ENCODE assay signal across 7 cellular contexts in the genomic region with DNA sequence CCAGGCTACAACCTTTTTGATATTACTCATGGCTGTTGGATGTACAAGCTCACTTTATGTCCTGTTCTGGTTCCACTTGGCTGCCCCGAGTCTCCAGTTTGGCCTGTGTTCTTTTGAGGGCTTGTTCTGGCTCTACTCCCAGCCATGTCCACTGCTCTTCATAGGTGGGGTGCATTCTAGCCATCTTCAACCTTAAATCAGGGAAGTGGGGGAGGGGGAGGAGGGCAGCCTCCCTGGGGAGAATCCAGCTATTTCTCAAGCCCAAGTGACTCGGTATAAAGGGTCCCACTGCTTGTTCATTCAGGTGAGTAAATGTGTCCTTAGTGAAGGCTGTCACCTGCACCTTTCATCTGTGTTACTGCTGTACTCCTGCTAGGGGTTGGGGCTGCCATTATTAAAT.
DNase-seq lines count a peak whose midpoint lies in the region; ATAC-seq and TF ChIP-seq lines count a peak whose summit lies in the region.
"Not testable (repeated sequence)": the region's sequence is repeated elsewhere in the genome, so short reads cannot be mapped to it uniquely, and the experiment has no call there.

No MANE protein-coding gene starts in this region.

- not testable (repeated sequence) for H3K9me3 Mint-ChIP-seq in GM23338; activated CD8-positive, alpha-beta memory T cell treated with anti-CD3 and anti-CD28 coated beads, Interleukin-2, amount 10 ng/mL, durations not matched to agents 7 days and 5 days (ENCODE audit: low read depth); chondrocyte (ENCODE audit: low read depth); type B pancreatic cell

- H3K4me2 ChIP-seq in GM23338 = not testable (repeated sequence)

- intact Hi-C loops in esophagus muscularis mucosa (cut with DNase I); posterior vena cava (cut with DNase I): not testable (repeated sequence)

- H3K4me1 ChIP-seq in GM23338 (ENCODE audit: insufficient read depth); esophagus muscularis mucosa: not testable (repeated sequence)

- H3K9me3 ChIP-seq in esophagus muscularis mucosa = peaks cover 0 to 12% (median 2%) of the 10 kb centered on the region in 4 donors

- H3K79me2 ChIP-seq in GM23338 (replicated peaks; ENCODE audit: insufficient read depth) = not testable (repeated sequence)

- H3K27ac ChIP-seq in GM23338 (ENCODE audit: low read depth); esophagus muscularis mucosa (replicated peaks in 1 of 4): not testable (repeated sequence)

- not testable (repeated sequence) for H3K27ac Mint-ChIP-seq in GM23338; activated CD8-positive, alpha-beta memory T cell treated with anti-CD3 and anti-CD28 coated beads, Interleukin-2, amount 10 ng/mL, durations not matched to agents 7 days and 5 days; chondrocyte (ENCODE audit: unreplicated experiment); type B pancreatic cell

- H3F3A ChIP-seq in GM23338 (replicated peaks; ENCODE audit: low read depth) = not testable (repeated sequence)

- H3K9me2 ChIP-seq in GM23338 (ENCODE audit: insufficient read depth) = not testable (repeated sequence)

- WGBS in esophagus muscularis mucosa = 72% methylated on average over 2 of the region's 2 CpGs

- not testable (repeated sequence) for H2AFZ ChIP-seq in GM23338

- not testable (repeated sequence) for TF ChIP-seq POLR2A in esophagus muscularis mucosa (IDR thresholded peaks at IDR 0.05; ENCODE audit: low read depth)

- DNase-seq in GM23338 (ENCODE audit: low spot score) = not testable (repeated sequence)
- peak; percentile 38 for DNase-seq in activated CD8-positive, alpha-beta memory T cell treated with anti-CD3 and anti-CD28 coated beads, Interleukin-2, amount 10 ng/mL, durations not matched to agents 7 days and 5 days
- peak; percentile 92 for DNase-seq in chondrocyte (ENCODE audit: low spot score)
- DNase-seq in esophagus muscularis mucosa (ENCODE audit: extremely low spot score) = peak; percentile 62
- DNase-seq in left lobe of liver (ENCODE audit: low spot score) = peak; percentile 42
- peak; percentile 59 for DNase-seq in posterior vena cava (ENCODE audit: low spot score)
- DNase-seq in type B pancreatic cell (ENCODE audit: extremely low spot score, unreplicated experiment) = peak; percentile 68

- not testable (repeated sequence) for H3K27me3 Mint-ChIP-seq in GM23338 (ENCODE audit: insufficient read depth, low read depth, poor library complexity); activated CD8-positive, alpha-beta memory T cell treated with anti-CD3 and anti-CD28 coated beads, Interleukin-2, amount 10 ng/mL, durations not matched to agents 7 days and 5 days; chondrocyte (ENCODE audit: low read depth); type B pancreatic cell

- H3K36me3 ChIP-seq in GM23338 (ENCODE audit: insufficient read depth) = peaks cover 20% of the 10 kb centered on the region
- H3K36me3 ChIP-seq in esophagus muscularis mucosa = not testable (repeated sequence)

- not testable (repeated sequence) for ATAC-seq in GM23338; activated CD8-positive, alpha-beta memory T cell treated with anti-CD3 and anti-CD28 coated beads, Interleukin-2, amount 10 ng/mL, durations not matched to agents 7 days and 5 days; left lobe of liver

- CTCF ChIA-PET in activated CD8-positive, alpha-beta memory T cell treated with anti-CD3 and anti-CD28 coated beads, Interleukin-2, amount 10 ng/mL, durations not matched to agents 7 days and 5 days (lab: Charles Lee) = not testable (repeated sequence)

- not testable (repeated sequence) for H3K4me3 Mint-ChIP-seq in GM23338; activated CD8-positive, alpha-beta memory T cell treated with anti-CD3 and anti-CD28 coated beads, Interleukin-2, amount 10 ng/mL, durations not matched to agents 7 days and 5 days; chondrocyte (ENCODE audit: unreplicated experiment); type B pancreatic cell

- peak overlapping the region; percentile 23; the same call in 1 of the 2 replicates for H3K4me3 ChIP-seq in GM23338
- H3K4me3 ChIP-seq in esophagus muscularis mucosa = not testable (repeated sequence)

- H3K27me3 ChIP-seq in GM23338 (ENCODE audit: insufficient read depth); esophagus muscularis mucosa: not testable (repeated sequence)

- TF ChIP-seq CTCF in GM23338 (conservative IDR thresholded peaks at IDR 0.05; ENCODE audit: low read depth in 2 of 2); chondrocyte (IDR thresholded peaks at IDR 0.05); esophagus muscularis mucosa (IDR thresholded peaks at IDR 0.05); type B pancreatic cell (conservative IDR thresholded peaks at IDR 0.05): not testable (repeated sequence)

- not testable (repeated sequence) for H3K36me3 Mint-ChIP-seq in GM23338 (ENCODE audit: low read depth); activated CD8-positive, alpha-beta memory T cell treated with anti-CD3 and anti-CD28 coated beads, Interleukin-2, amount 10 ng/mL, durations not matched to agents 7 days and 5 days; chondrocyte (ENCODE audit: low read depth); type B pancreatic cell

- TF ChIP-seq EP300 in esophagus muscularis mucosa (IDR thresholded peaks at IDR 0.05) = not testable (repeated sequence)

- H4K20me1 ChIP-seq in GM23338 (replicated peaks; ENCODE audit: insufficient read depth) = not testable (repeated sequence)

- H3K4me1 Mint-ChIP-seq in GM23338; activated CD8-positive, alpha-beta memory T cell treated with anti-CD3 and anti-CD28 coated beads, Interleukin-2, amount 10 ng/mL, durations not matched to agents 7 days and 5 days; chondrocyte (ENCODE audit: low read depth); type B pancreatic cell (ENCODE audit: unreplicated experiment): not testable (repeated sequence)
